8 cellular contexts compared by ENCODE assay signal in the genomic region with DNA sequence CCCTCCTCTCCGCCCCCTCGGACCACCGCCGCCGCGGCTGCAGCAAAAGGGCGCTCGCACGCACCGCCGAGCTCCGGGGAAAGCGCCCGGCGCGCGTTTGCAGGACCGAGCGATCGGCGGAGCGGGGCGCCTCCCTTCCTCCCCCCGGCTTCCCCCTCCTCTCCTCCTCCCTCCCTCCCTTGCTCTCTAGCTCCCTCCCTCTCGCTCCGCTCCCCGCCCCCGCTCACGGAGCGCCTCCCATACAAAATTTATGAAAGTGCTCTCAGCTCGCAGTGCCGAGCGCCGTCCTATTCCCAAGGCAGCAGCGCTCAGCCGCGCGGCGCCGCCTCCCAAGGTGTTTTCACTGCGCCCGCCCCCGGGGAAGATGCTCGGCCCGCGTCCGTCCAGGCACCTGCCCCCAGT. TPM values are rescaled to one million over a fixed set of nuclear protein-coding genes. Genes with fewer than 3 reads are reported as not detected.
DNase-seq lines count a peak whose midpoint lies in the region; ATAC-seq and TF ChIP-seq lines count a peak whose summit lies in the region.

A gene with protein sequence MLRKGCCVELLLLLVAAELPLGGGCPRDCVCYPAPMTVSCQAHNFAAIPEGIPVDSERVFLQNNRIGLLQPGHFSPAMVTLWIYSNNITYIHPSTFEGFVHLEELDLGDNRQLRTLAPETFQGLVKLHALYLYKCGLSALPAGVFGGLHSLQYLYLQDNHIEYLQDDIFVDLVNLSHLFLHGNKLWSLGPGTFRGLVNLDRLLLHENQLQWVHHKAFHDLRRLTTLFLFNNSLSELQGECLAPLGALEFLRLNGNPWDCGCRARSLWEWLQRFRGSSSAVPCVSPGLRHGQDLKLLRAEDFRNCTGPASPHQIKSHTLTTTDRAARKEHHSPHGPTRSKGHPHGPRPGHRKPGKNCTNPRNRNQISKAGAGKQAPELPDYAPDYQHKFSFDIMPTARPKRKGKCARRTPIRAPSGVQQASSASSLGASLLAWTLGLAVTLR (minus strand): TSS at position 115 of the 402 bp plus-strand sequence. CDS start 469 bp downstream, outside the sequence.

- no peak for TF ChIP-seq CTCF in BE2C (IDR thresholded peaks at IDR 0.05; ENCODE audit: low read depth, low read length)

- no peaks in the 10 kb centered on the region for H3K9me3 ChIP-seq in BE2C
- no peaks in the 10 kb centered on the region for H3K9me3 ChIP-seq in right cardiac atrium (ENCODE audit: control insufficient read depth, low read length)

- H3K9me3 Mint-ChIP-seq in T-cell, result no peaks in the 10 kb centered on the region

- ATAC-seq in T-cell (replicated peaks in 1 of 4), result peak; percentile 60 to 72 (median 68)
- peak; percentile 55 to 59 for ATAC-seq in right cardiac atrium
- peak; percentile 34 for ATAC-seq in sciatic nerve
- ATAC-seq in GM18511 (IDR thresholded peaks at IDR 0.05; ENCODE audit: unreplicated experiment), result no peak
- ATAC-seq in GM21737 (IDR thresholded peaks at IDR 0.05; ENCODE audit: unreplicated experiment), result no peak

- H3K4me3 ChIP-seq in BE2C (ENCODE audit: low read depth, low read length) (peak within 1 kb of the TSS; percentile 55), right cardiac atrium (ENCODE audit: low read length) (peak within 1 kb of the TSS; percentile 62)

- H3K4me1 ChIP-seq in BE2C (peaks cover 6% of the 10 kb centered on the region; the same call in 1 of the 2 replicates), right cardiac atrium (ENCODE audit: control insufficient read depth, insufficient read depth, low read length) (no peaks in the 10 kb centered on the region)

- peak within 1 kb of the TSS in 1 of 2 donors; percentile 70 for H3K27ac Mint-ChIP-seq in T-cell

- H3K36me3 ChIP-seq in BE2C, result no peaks in the 10 kb centered on the region

- H3K27me3 ChIP-seq in BE2C (peaks cover 23% of the 10 kb centered on the region), right cardiac atrium (ENCODE audit: control insufficient read depth, insufficient read depth) (no peaks in the 10 kb centered on the region)

- peaks cover 9 to 25% of the 10 kb centered on the region in 2 donors for H3K27me3 Mint-ChIP-seq in T-cell

- intact Hi-C loops in right cardiac atrium (cut with DNase I) (loop anchor here in 2 of 4 donors (5.0 to 10.0 kb wide), 2 partner anchors 50 to 453 kb away; no protein-coding TSS in a partner anchor), sciatic nerve (cut with DNase I) (loop anchor here (10.0 kb wide), 1 partner anchor 120 kb away; no protein-coding TSS in a partner anchor)

- no peaks in the 10 kb centered on the region for H3K36me3 Mint-ChIP-seq in T-cell

- POLR2A ChIA-PET in T-cell (lab: Charles Lee), result interaction anchor here (0.6 kb wide), 2 partner anchors 11 to 193 kb away, joined by 4 to 10 read pairs; no protein-coding TSS in a partner anchor

- peak within 1 kb of the TSS; percentile 74 for H3K27ac ChIP-seq in right cardiac atrium (ENCODE audit: low read length)

- H3K4me1 Mint-ChIP-seq in T-cell, result peaks cover 19 to 28% (median 21%) of the 10 kb centered on the region in 3 donors

- DNase-seq in BE2C, result peak; percentile 38
- peak; percentile 76 for DNase-seq in HuH-7.5 (ENCODE audit: low spot score)
- peak; percentile 33 to 77 (median 67) for DNase-seq in T-cell
- DNase-seq in amygdala (lab: John Stamatoyannopoulos, UW), result peak in 37 of 56 donors; percentile 18 to 76 (median 54)
- DNase-seq in right cardiac atrium, result peak; percentile 77 to 91 (median 88)
- DNase-seq in sciatic nerve (ENCODE audit: low spot score), result peak; percentile 84

- WGBS in right cardiac atrium, result under 1% methylated on average over 47 of the region's 47 CpGs

- CTCF ChIA-PET in T-cell (lab: Charles Lee), result interaction anchor here (0.6 to 0.8 kb wide), 4 partner anchors 9 to 391 kb away, joined by 3 to 4 read pairs (median 4); no protein-coding TSS in a partner anchor

- peak within 1 kb of the TSS; percentile 78 to 81 (median 80) for H3K4me3 Mint-ChIP-seq in T-cell

RNA-seq across cellular contexts. Expression of the gene that starts here (rescaled TPM):
- 4.8 TPM for polyA plus RNA-seq in BE2C (2012; ENCODE audit: insufficient read depth, insufficient read length, low read depth)
- total RNA-seq in T-cell (1 to 10 TPM in 2 of 5 donors, under 1 TPM in 3; 0.43 to 1.1 (median 0.63) TPM), right cardiac atrium (1 to 10 TPM; 3.9 to 5.7 (median 4.2) TPM), sciatic nerve (5.8 TPM)
- 5.4 TPM for polyA plus RNA-seq in right cardiac atrium

Comparison
In these comparisons a context has a peak if more than half of its experiments do, and no peak if none do; other contexts are left out.
1. DNase-seq: peak in every context shown above with its lines; median percentile 88 in right cardiac atrium; 84 in sciatic nerve; 76 in HuH-7.5; 67 in T-cell; 54 in amygdala; 38 in BE2C.
2. ATAC-seq: peak in T-cell (4 of 4), right cardiac atrium (2 of 2) and sciatic nerve (single experiment); none in GM18511 (single experiment) and GM21737 (single experiment).